9 cellular contexts compared by ENCODE assay signal in the genomic region with DNA sequence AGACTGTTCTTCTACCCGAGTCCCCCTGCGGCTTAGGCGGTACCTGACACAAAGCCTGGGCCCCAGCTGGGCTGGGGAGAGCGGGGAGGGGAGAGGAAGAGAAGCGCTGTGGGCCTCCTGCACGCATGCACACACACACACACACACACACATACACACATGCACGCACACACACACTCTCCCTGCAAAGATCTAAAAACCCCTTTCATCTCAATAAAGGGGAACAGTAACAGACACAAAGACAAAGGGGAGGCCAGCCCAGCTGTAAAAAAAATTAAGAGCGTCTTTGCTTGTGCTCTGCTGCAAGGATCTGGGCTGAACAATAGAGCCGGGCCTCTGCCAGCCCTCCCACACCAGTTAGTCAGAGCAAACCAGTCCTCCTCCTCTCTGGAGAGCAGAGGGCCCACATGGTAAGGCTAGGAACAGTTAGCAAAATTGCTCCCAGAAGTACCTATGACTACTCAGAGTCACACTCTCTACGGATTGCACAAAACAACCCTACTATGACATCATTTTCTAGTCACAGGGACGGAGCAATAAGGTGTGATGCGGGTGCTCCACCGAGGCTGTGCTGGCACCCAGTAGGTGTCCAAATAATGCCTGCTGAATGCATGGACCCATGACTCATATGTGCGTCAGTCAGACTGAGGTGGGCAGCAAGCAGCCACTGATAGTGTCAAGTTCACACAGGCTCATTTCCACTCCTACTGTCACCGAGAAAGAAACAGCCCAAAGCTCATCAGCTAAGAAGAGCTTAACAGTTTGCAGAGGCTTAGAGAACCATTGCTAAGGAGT. TPM values are rescaled to one million over a fixed set of nuclear protein-coding genes. Genes with fewer than 3 reads are reported as not detected.
A peak's percentile ranks its signal among the peaks of the same experiment; 100 is the strongest.
DNase-seq lines count a peak whose midpoint lies in the region; ATAC-seq and TF ChIP-seq lines count a peak whose summit lies in the region.
"Had no signal": no experiment of that assay in that cellular context is flagged by ENCODE, and none has a peak within 500 bp of the region (broad histone marks: within the 10 kb centered on the region; RNA-seq: fewer than 3 reads in every experiment).

No MANE protein-coding gene starts in this region.

- 15 to 75% (median 18%) methylated on average over 15 of the region's 15 CpGs for WGBS in adipose tissue, 3 donors

- POLR2A ChIA-PET in T-cell (lab: Charles Lee): interaction anchor here in 1 of 2 donors (0.7 to 1.7 kb wide), 5 partner anchors 9 to 59 kb away, joined by 3 to 21 read pairs (median 3); partner anchors contain the start of gene ITPRIP

- H3K27me3 Mint-ChIP-seq in T-cell: no peaks in the 10 kb centered on the region

- peaks cover 19% of the 10 kb centered on the region for H3K36me3 Mint-ChIP-seq in T-cell

- CTCF ChIA-PET in T-cell (lab: Charles Lee): interaction anchor here in 1 of 2 donors (0.6 to 3.5 kb wide), 6 partner anchors 9 to 1933 kb away, joined by 3 to 15 read pairs (median 6); partner anchors contain the start of genes CFAP58, ITPRIP and NFKB2

- H3K4me3 Mint-ChIP-seq in T-cell: peak overlapping the region; percentile 70 to 85 (median 72)

- TF ChIP-seq CTCF in GM20000 (IDR thresholded peaks at IDR 0.05; ENCODE audit: extremely low read depth, missing control alignments): no peak

- H3K27ac ChIP-seq in adipose tissue (ENCODE audit: low read depth, low read length): peak overlapping the region; percentile 91
- H3K27ac ChIP-seq: 22Rv1 had no signal

- peak overlapping the region; percentile 43 for H3K4me3 ChIP-seq in skeletal muscle cell (ENCODE audit: low read depth, low read length)

- peaks cover 99 to 100% (median 100%) of the 10 kb centered on the region in 3 donors for H3K4me1 Mint-ChIP-seq in T-cell

- peak overlapping the region; percentile 92 to 98 for H3K27ac Mint-ChIP-seq in T-cell

- no peaks in the 10 kb centered on the region for H3K9me3 Mint-ChIP-seq in T-cell

- DNase-seq in DMS 273 (lab: John Stamatoyannopoulos, UW; ENCODE audit: unreplicated experiment): peak; percentile 26
- no peak for DNase-seq in DMS 273 treated with DMSO at 0.1 percent for 48 hours (lab: John Stamatoyannopoulos, UW)
- DNase-seq in T-cell: peak; percentile 53 to 84 (median 72)
- DNase-seq in hippocampal formation (lab: John Stamatoyannopoulos, UW): peak; percentile 58 to 72
- DNase-seq in skeletal muscle cell (ENCODE audit: low read depth): peak; percentile 95
- no peak for DNase-seq in GM20000 (ENCODE audit: low spot score)

- ATAC-seq in HG03469 (IDR thresholded peaks at IDR 0.05; ENCODE audit: unreplicated experiment) (peak; percentile 51), T-cell (replicated peaks in 1 of 4) (peak; percentile 69 to 79 (median 76))

RNA-seq across cellular contexts. Expression of gene ITPRIP, which starts 9.2 kb away (rescaled TPM):
- 10 to 100 TPM; 16.9 to 98.5 (median 25.0) TPM for total RNA-seq in T-cell
- polyA plus RNA-seq in adipose tissue: 10 to 100 TPM in 1 of 3 donors, 1 to 10 TPM in 2; 4.6 to 35.0 (median 7.6) TPM

RNA-seq across cellular contexts. Expression of gene CFAP58, which starts 24.5 kb away (rescaled TPM):
- not detected for total RNA-seq in T-cell
- polyA plus RNA-seq in adipose tissue: under 1 TPM in 2 of 3 donors, not detected in 1; 0.05 to 0.09 TPM

Comparison
In these comparisons a context has a peak if more than half of its experiments do, and no peak if none do; other contexts are left out.
1. DNase-seq: peak in DMS 273 (single experiment), T-cell (34 of 34), hippocampal formation (2 of 2) and skeletal muscle cell (single experiment); none in DMS 273 treated with DMSO at 0.1 percent for 48 hours (single experiment) and GM20000 (single experiment).